14 cellular contexts compared by ENCODE assay signal in genomic region chr13:27789153-27789494, GRCh38. TPM values are rescaled to one million over a fixed set of nuclear protein-coding genes. Genes with fewer than 3 reads are reported as not detected.
DNase-seq lines count a peak whose midpoint lies in the region; ATAC-seq and TF ChIP-seq lines count a peak whose summit lies in the region.
"Had no signal": no experiment of that assay in that cellular context is flagged by ENCODE, and none has a peak within 500 bp of the region (broad histone marks: within the 10 kb centered on the region; RNA-seq: fewer than 3 reads in every experiment).

No MANE protein-coding gene starts in this region.

- intact Hi-C loops in CD8-positive, alpha-beta T cell (cut with DNase I, micrococcal nuclease) = no loop called here
- intact Hi-C loops in activated T-helper 1 cell treated with anti-CD3 and anti-CD28 coated beads, Interleukin-12 subunit alpha, Interleukin-12 subunit beta, Interleukin-2, Interleukin-4 antibody, amounts not matched to agents 30 ng/mL and 10 ng/mL and 1 ng/mL, durations not matched to agents 14 hours and 24 hours and 36 hours (cut with micrococcal nuclease) = no loop called here
- intact Hi-C loops in naive thymus-derived CD4-positive, alpha-beta T cell (cut with micrococcal nuclease) = loop anchor here (5.0 kb wide), 2 partner anchors 167 to 178 kb away; partner anchors contain the start of genes CDX2 (in 1 of the 2), LNX2 (in 1 of the 2) and POLR1D (in 1 of the 2)

- peaks cover 36% of the 10 kb centered on the region for H3K4me1 Mint-ChIP-seq in CD8-positive, alpha-beta T cell (ENCODE audit: low read depth)
- H3K4me1 Mint-ChIP-seq in HFFc6 (ENCODE audit: low read depth) (peaks cover 18% of the 10 kb centered on the region), chondrocyte (ENCODE audit: low read depth) (peaks cover 13% of the 10 kb centered on the region)
- H3K4me1 Mint-ChIP-seq in activated T-helper 1 cell treated with anti-CD3 and anti-CD28 coated beads, Interleukin-12 subunit alpha, Interleukin-12 subunit beta, Interleukin-2, Interleukin-4 antibody, amounts not matched to agents 30 ng/mL and 10 ng/mL and 1 ng/mL, durations not matched to agents 14 hours and 24 hours and 36 hours (ENCODE audit: low read depth) = peaks cover 23% of the 10 kb centered on the region
- peaks cover 28 to 41% (median 39%) of the 10 kb centered on the region in 7 donors for H3K4me1 Mint-ChIP-seq in naive thymus-derived CD4-positive, alpha-beta T cell

- peak overlapping the region; percentile 41 for H3K4me3 ChIP-seq in CD8-positive, alpha-beta T cell (ENCODE audit: low read depth, low read length)
- H3K4me3 ChIP-seq in naive thymus-derived CD4-positive, alpha-beta T cell (ENCODE audit: low read length) = peak overlapping the region; percentile 48
- H3K4me3 ChIP-seq: lung had no signal

- no peak overlapping the region for H3K27ac Mint-ChIP-seq in CD8-positive, alpha-beta T cell
- H3K27ac Mint-ChIP-seq in HFFc6 (no peak overlapping the region), chondrocyte (ENCODE audit: unreplicated experiment) (no peak overlapping the region)
- peak overlapping the region; percentile 37 for H3K27ac Mint-ChIP-seq in activated T-helper 1 cell treated with anti-CD3 and anti-CD28 coated beads, Interleukin-12 subunit alpha, Interleukin-12 subunit beta, Interleukin-2, Interleukin-4 antibody, amounts not matched to agents 30 ng/mL and 10 ng/mL and 1 ng/mL, durations not matched to agents 14 hours and 24 hours and 36 hours
- H3K27ac Mint-ChIP-seq in naive thymus-derived CD4-positive, alpha-beta T cell = peak overlapping the region in 3 of 9 donors; percentile 22 to 73 (median 58)

- POLR2A ChIA-PET in CD8-positive, alpha-beta T cell (lab: Charles Lee) = interaction anchor here (0.6 kb wide), 1 partner anchor 269 kb away, joined by 3 read pairs; no protein-coding TSS in a partner anchor
- POLR2A ChIA-PET in naive thymus-derived CD4-positive, alpha-beta T cell (lab: Charles Lee) = no interaction called here

- H3K4me3 Mint-ChIP-seq in CD8-positive, alpha-beta T cell = peak overlapping the region; percentile 85
- H3K4me3 Mint-ChIP-seq in HFFc6 (peak overlapping the region; percentile 36; the same call in 1 of the 2 replicates), chondrocyte (ENCODE audit: unreplicated experiment) (no peak overlapping the region)
- H3K4me3 Mint-ChIP-seq in activated T-helper 1 cell treated with anti-CD3 and anti-CD28 coated beads, Interleukin-12 subunit alpha, Interleukin-12 subunit beta, Interleukin-2, Interleukin-4 antibody, amounts not matched to agents 30 ng/mL and 10 ng/mL and 1 ng/mL, durations not matched to agents 14 hours and 24 hours and 36 hours = no peak overlapping the region
- peak overlapping the region; percentile 66 to 96 (median 88) for H3K4me3 Mint-ChIP-seq in naive thymus-derived CD4-positive, alpha-beta T cell

- peak; percentile 65 for ATAC-seq in CD8-positive, alpha-beta T cell
- no peak for ATAC-seq in naive thymus-derived CD4-positive, alpha-beta T cell
- ATAC-seq: HCT116 had no signal

- H3K36me3 ChIP-seq in CD8-positive, alpha-beta T cell (ENCODE audit: insufficient read depth, low read length) = no peaks in the 10 kb centered on the region
- H3K36me3 ChIP-seq in naive thymus-derived CD4-positive, alpha-beta T cell (ENCODE audit: control insufficient read depth in 2 of 3, insufficient read depth in 3 of 3, low read length in 3 of 3) = no peaks in the 10 kb centered on the region

- CTCF ChIA-PET in CD8-positive, alpha-beta T cell (lab: Charles Lee) = interaction anchor here (1.3 to 1.4 kb wide), 3 partner anchors 18 to 804 kb away, joined by 3 to 7 read pairs (median 5); no protein-coding TSS in a partner anchor
- CTCF ChIA-PET in naive thymus-derived CD4-positive, alpha-beta T cell (lab: Charles Lee) = no interaction called here

- DNase-seq in CD8-positive, alpha-beta T cell = peak in 1 of 7 experiments; percentile 37
- no peak for DNase-seq in HFFc6
- DNase-seq in activated T-helper 1 cell treated with anti-CD3 and anti-CD28 coated beads, Interleukin-12 subunit alpha, Interleukin-12 subunit beta, Interleukin-2, Interleukin-4 antibody, amounts not matched to agents 30 ng/mL and 10 ng/mL and 1 ng/mL, durations not matched to agents 14 hours and 24 hours and 36 hours (ENCODE audit: low spot score) = no peak
- DNase-seq in naive thymus-derived CD4-positive, alpha-beta T cell = peak in 5 of 9 donors; percentile 16 to 41 (median 34)
- DNase-seq in CD1c-positive myeloid dendritic cell (ENCODE audit: extremely low spot score) = no peak
- no peak for DNase-seq in chondrocyte (ENCODE audit: low spot score)
- DNase-seq in AG08396 (ENCODE audit: low spot score) = no peak
- DNase-seq in putamen (ENCODE audit: low spot score) = no peak
- DNase-seq: NCI-H2081 treated with DMSO at 0.1 percent for 48 hours, nucleus accumbens, SIG-M5 had no signal

- H3K36me3 Mint-ChIP-seq in CD8-positive, alpha-beta T cell = no peaks in the 10 kb centered on the region
- H3K36me3 Mint-ChIP-seq in HFFc6 (ENCODE audit: low read depth) (peaks cover 13% of the 10 kb centered on the region), chondrocyte (ENCODE audit: low read depth) (peaks cover 1% of the 10 kb centered on the region)
- peaks cover 3% of the 10 kb centered on the region for H3K36me3 Mint-ChIP-seq in activated T-helper 1 cell treated with anti-CD3 and anti-CD28 coated beads, Interleukin-12 subunit alpha, Interleukin-12 subunit beta, Interleukin-2, Interleukin-4 antibody, amounts not matched to agents 30 ng/mL and 10 ng/mL and 1 ng/mL, durations not matched to agents 14 hours and 24 hours and 36 hours (ENCODE audit: low read depth)
- peaks cover 0 to 8% (median 4%) of the 10 kb centered on the region in 5 donors for H3K36me3 Mint-ChIP-seq in naive thymus-derived CD4-positive, alpha-beta T cell

- H3K27ac ChIP-seq in CD8-positive, alpha-beta T cell (ENCODE audit: low read depth, low read length) = no peak overlapping the region
- H3K27ac ChIP-seq in naive thymus-derived CD4-positive, alpha-beta T cell (ENCODE audit: low read depth, low read length) = no peak overlapping the region

- H3K9me3 ChIP-seq in CD8-positive, alpha-beta T cell (ENCODE audit: low read length) = no peaks in the 10 kb centered on the region
- no peaks in the 10 kb centered on the region for H3K9me3 ChIP-seq in naive thymus-derived CD4-positive, alpha-beta T cell (ENCODE audit: control insufficient read depth in 2 of 3, low read length in 3 of 3)

- peaks cover 26% of the 10 kb centered on the region for H3K4me1 ChIP-seq in CD8-positive, alpha-beta T cell (ENCODE audit: insufficient read depth, low read length)
- H3K4me1 ChIP-seq in naive thymus-derived CD4-positive, alpha-beta T cell (ENCODE audit: control insufficient read depth in 2 of 2, insufficient read depth in 2 of 2, low read length in 2 of 2) = peaks cover 17 to 18% of the 10 kb centered on the region in 2 donors

- H3K27me3 Mint-ChIP-seq in CD8-positive, alpha-beta T cell (ENCODE audit: low read depth) = peaks cover 54% of the 10 kb centered on the region
- peaks cover 49% of the 10 kb centered on the region for H3K27me3 Mint-ChIP-seq in HFFc6 (ENCODE audit: insufficient read depth)
- H3K27me3 Mint-ChIP-seq in activated T-helper 1 cell treated with anti-CD3 and anti-CD28 coated beads, Interleukin-12 subunit alpha, Interleukin-12 subunit beta, Interleukin-2, Interleukin-4 antibody, amounts not matched to agents 30 ng/mL and 10 ng/mL and 1 ng/mL, durations not matched to agents 14 hours and 24 hours and 36 hours (ENCODE audit: insufficient read depth) = peaks cover 69% of the 10 kb centered on the region
- peaks cover 67 to 79% (median 74%) of the 10 kb centered on the region in 5 donors for H3K27me3 Mint-ChIP-seq in naive thymus-derived CD4-positive, alpha-beta T cell
- peaks cover 66% of the 10 kb centered on the region for H3K27me3 Mint-ChIP-seq in chondrocyte (ENCODE audit: low read depth)

- no peak for TF ChIP-seq CTCF in CD8-positive, alpha-beta T cell (IDR thresholded peaks at IDR 0.05)
- TF ChIP-seq CTCF in HFFc6 (IDR thresholded peaks at IDR 0.05) = no peak
- TF ChIP-seq CTCF in chondrocyte (IDR thresholded peaks at IDR 0.05) = no peak

- no peaks in the 10 kb centered on the region for H3K9me3 Mint-ChIP-seq in CD8-positive, alpha-beta T cell
- H3K9me3 Mint-ChIP-seq in HFFc6 = peaks cover 6% of the 10 kb centered on the region; the same call in 1 of the 2 replicates
- no peaks in the 10 kb centered on the region for H3K9me3 Mint-ChIP-seq in activated T-helper 1 cell treated with anti-CD3 and anti-CD28 coated beads, Interleukin-12 subunit alpha, Interleukin-12 subunit beta, Interleukin-2, Interleukin-4 antibody, amounts not matched to agents 30 ng/mL and 10 ng/mL and 1 ng/mL, durations not matched to agents 14 hours and 24 hours and 36 hours
- peaks cover 0 to 23% (median 2%) of the 10 kb centered on the region in 11 donors for H3K9me3 Mint-ChIP-seq in naive thymus-derived CD4-positive, alpha-beta T cell
- peaks cover 12% of the 10 kb centered on the region for H3K9me3 Mint-ChIP-seq in chondrocyte (ENCODE audit: low read depth)

- H3K27me3 ChIP-seq in CD8-positive, alpha-beta T cell (ENCODE audit: insufficient read depth, low read length) = peaks cover 24% of the 10 kb centered on the region
- peaks cover 10 to 19% of the 10 kb centered on the region in 2 donors for H3K27me3 ChIP-seq in naive thymus-derived CD4-positive, alpha-beta T cell (ENCODE audit: control insufficient read depth in 2 of 2, insufficient read depth in 2 of 2, low read length in 2 of 2)

RNA-seq across cellular contexts. Expression of gene GSX1, which starts 3.2 kb away (rescaled TPM):
- total RNA-seq in CD8-positive, alpha-beta T cell = not detected
- total RNA-seq in HFFc6 (2021; fragmentation: NEBNext Ultra II Directional; extraction: Animal tissue kit (Norgen Biotek cat#: 25700)) = not detected
- total RNA-seq in activated T-helper 1 cell treated with anti-CD3 and anti-CD28 coated beads, Interleukin-12 subunit alpha, Interleukin-12 subunit beta, Interleukin-2, Interleukin-4 antibody, amounts not matched to agents 30 ng/mL and 10 ng/mL and 1 ng/mL, durations not matched to agents 14 hours and 24 hours and 36 hours = not detected in 2 replicates
- not detected for total RNA-seq in naive thymus-derived CD4-positive, alpha-beta T cell
- not detected for polyA plus RNA-seq in naive thymus-derived CD4-positive, alpha-beta T cell
- not detected in 3 replicates for total RNA-seq in chondrocyte
- total RNA-seq: LHCN-M2, lung had no signal
- polyA plus RNA-seq: lung had no signal

Comparison
In these comparisons a context has a peak if more than half of its experiments do, and no peak if none do; other contexts are left out.
1. DNase-seq: peak in naive thymus-derived CD4-positive, alpha-beta T cell (5 of 9); none in HFFc6 (single experiment), activated T-helper 1 cell treated with anti-CD3 and anti-CD28 coated beads, Interleukin-12 subunit alpha, Interleukin-12 subunit beta, Interleukin-2, Interleukin-4 antibody, amounts not matched to agents 30 ng/mL and 10 ng/mL and 1 ng/mL, durations not matched to agents 14 hours and 24 hours and 36 hours (single experiment), CD1c-positive myeloid dendritic cell (single experiment), chondrocyte (single experiment), AG08396 (single experiment) and putamen (single experiment).
2. H3K4me3 Mint-ChIP-seq: peak in CD8-positive, alpha-beta T cell (single experiment), HFFc6 (single experiment) and naive thymus-derived CD4-positive, alpha-beta T cell (10 of 10); none in activated T-helper 1 cell treated with anti-CD3 and anti-CD28 coated beads, Interleukin-12 subunit alpha, Interleukin-12 subunit beta, Interleukin-2, Interleukin-4 antibody, amounts not matched to agents 30 ng/mL and 10 ng/mL and 1 ng/mL, durations not matched to agents 14 hours and 24 hours and 36 hours (single experiment) and chondrocyte (single experiment).
3. intact Hi-C loops: an anchor here in naive thymus-derived CD4-positive, alpha-beta T cell (5.0 kb wide); none called in CD8-positive, alpha-beta T cell and activated T-helper 1 cell treated with anti-CD3 and anti-CD28 coated beads, Interleukin-12 subunit alpha, Interleukin-12 subunit beta, Interleukin-2, Interleukin-4 antibody, amounts not matched to agents 30 ng/mL and 10 ng/mL and 1 ng/mL, durations not matched to agents 14 hours and 24 hours and 36 hours.